In the genomic region with DNA sequence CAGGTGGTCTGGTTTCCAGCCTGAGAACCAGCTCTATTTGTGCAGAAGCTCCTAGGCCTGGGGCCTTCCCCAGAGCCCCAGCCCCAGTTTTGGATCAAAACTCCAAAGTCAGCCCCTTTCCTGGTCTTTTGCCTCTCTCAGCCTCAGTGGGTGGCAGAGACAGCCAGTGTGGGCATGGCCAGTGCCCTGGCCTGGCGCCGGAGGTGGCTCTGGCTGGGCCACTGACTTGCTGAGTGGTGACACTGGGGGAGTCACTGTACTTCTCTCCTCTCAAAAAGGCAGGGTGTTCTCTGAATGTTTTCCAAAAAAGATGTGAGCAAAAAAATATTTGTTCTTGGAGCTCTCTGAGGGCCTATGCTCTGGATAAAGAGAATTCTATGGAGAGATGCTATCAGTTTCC, we compare ENCODE assay signal across 34 cellular contexts. TPM values are rescaled to one million over a fixed set of nuclear protein-coding genes. Genes with fewer than 3 reads are reported as not detected.
"Had no signal": no experiment of that assay in that cellular context is flagged by ENCODE, and none has a peak within 500 bp of the region (broad histone marks: within the 10 kb centered on the region; RNA-seq: fewer than 3 reads in every experiment).

No MANE protein-coding gene starts in this region.

- H3K9ac ChIP-seq: parathyroid adenoma had no signal

- H3K27me3 ChIP-seq: colonic mucosa, testis, upper lobe of left lung had no signal

- H3K27ac Mint-ChIP-seq: dendritic cell treated with granulocyte-macrophage colony-stimulating factor and Interleukin-4, amounts not matched to agents 40 ng/mL and 50 ng/mL, for 4 days; endodermal cell; natural killer cell; stimulated activated memory B cell treated with anti-CD40 and anti-IgM and Interleukin-4, amounts not matched to agents 10 μg/mL and 1 μg/mL and 100 μg/mL, for 72 hours had no signal

- H3K36me3 Mint-ChIP-seq: natural killer cell; stimulated activated memory B cell treated with anti-CD40 and anti-IgM and Interleukin-4, amounts not matched to agents 10 μg/mL and 1 μg/mL and 100 μg/mL, for 72 hours had no signal

- ATAC-seq: esophagus mucosa; gastrocnemius medialis; natural killer cell; stimulated activated memory B cell treated with anti-CD40 and anti-IgM and Interleukin-4, amounts not matched to agents 10 μg/mL and 1 μg/mL and 100 μg/mL, for 72 hours; stimulated activated naive CD8-positive, alpha-beta T cell treated with anti-CD3 and anti-CD28 coated beads, Interleukin-15, Interleukin-2, amounts not matched to agents 100 U/mL and 50 U/mL, for 24 hours had no signal

- DNase-seq: effector CD8-positive, alpha-beta T cell; foreskin fibroblast; gastrocnemius medialis; head of caudate nucleus; mammary epithelial cell; midbrain; natural killer cell; spleen; stimulated activated CD4-positive, alpha-beta T cell treated with anti-CD3 and anti-CD28 coated beads, Interleukin-4, amount 100 ng/mL, for 4 hours; stimulated activated naive CD8-positive, alpha-beta T cell treated with anti-CD3 and anti-CD28 coated beads, Interleukin-15, Interleukin-2, amounts not matched to agents 100 U/mL and 50 U/mL, for 24 hours; substantia nigra; testis had no signal

- H3K9me3 Mint-ChIP-seq: dendritic cell treated with granulocyte-macrophage colony-stimulating factor and Interleukin-4, amounts not matched to agents 40 ng/mL and 50 ng/mL, for 4 days; endodermal cell; natural killer cell; stimulated activated memory B cell treated with anti-CD40 and anti-IgM and Interleukin-4, amounts not matched to agents 10 μg/mL and 1 μg/mL and 100 μg/mL, for 72 hours had no signal

- H3K4me1 ChIP-seq: gastrocnemius medialis, parathyroid adenoma, tibial nerve had no signal

- H3K36me3 ChIP-seq: colonic mucosa, gastrocnemius medialis, neutrophil, prostate gland, spleen, tibial nerve, upper lobe of left lung had no signal

- H3K79me2 ChIP-seq: parathyroid adenoma had no signal

- H3K4me3 Mint-ChIP-seq: dendritic cell treated with granulocyte-macrophage colony-stimulating factor and Interleukin-4, amounts not matched to agents 40 ng/mL and 50 ng/mL, for 4 days; endodermal cell; natural killer cell; stimulated activated memory B cell treated with anti-CD40 and anti-IgM and Interleukin-4, amounts not matched to agents 10 μg/mL and 1 μg/mL and 100 μg/mL, for 72 hours had no signal

- H3K9me3 ChIP-seq: colonic mucosa, gastrocnemius medialis, neutrophil, prostate gland, spleen, testis, tibial nerve, upper lobe of left lung had no signal

- H3K4me1 Mint-ChIP-seq: natural killer cell; stimulated activated memory B cell treated with anti-CD40 and anti-IgM and Interleukin-4, amounts not matched to agents 10 μg/mL and 1 μg/mL and 100 μg/mL, for 72 hours had no signal

- H3K4me3 ChIP-seq: gastrocnemius medialis, prostate gland, skin epidermis, spleen, testis, tibial nerve had no signal

- H3K27ac ChIP-seq: epithelial cell of prostate, gastrocnemius medialis, neutrophil, parathyroid adenoma, prostate gland, testis, tibial nerve had no signal

RNA-seq across cellular contexts. Expression of a gene that starts 20.0 kb away (rescaled TPM):
- total RNA-seq: cerebellum, endodermal cell, esophagus mucosa, gastrocnemius medialis, glomerular endothelial cell, left lobe of liver, lower leg skin, mammary epithelial cell, mucosa of gallbladder, myocyte, natural killer cell, omental fat pad, prostate gland, right cardiac atrium, spleen, testis, tibial nerve, upper lobe of left lung had no signal
- polyA plus RNA-seq: keratinocyte, mammary epithelial cell, neural cell, right cardiac atrium, spleen had no signal
